In the genomic region with DNA sequence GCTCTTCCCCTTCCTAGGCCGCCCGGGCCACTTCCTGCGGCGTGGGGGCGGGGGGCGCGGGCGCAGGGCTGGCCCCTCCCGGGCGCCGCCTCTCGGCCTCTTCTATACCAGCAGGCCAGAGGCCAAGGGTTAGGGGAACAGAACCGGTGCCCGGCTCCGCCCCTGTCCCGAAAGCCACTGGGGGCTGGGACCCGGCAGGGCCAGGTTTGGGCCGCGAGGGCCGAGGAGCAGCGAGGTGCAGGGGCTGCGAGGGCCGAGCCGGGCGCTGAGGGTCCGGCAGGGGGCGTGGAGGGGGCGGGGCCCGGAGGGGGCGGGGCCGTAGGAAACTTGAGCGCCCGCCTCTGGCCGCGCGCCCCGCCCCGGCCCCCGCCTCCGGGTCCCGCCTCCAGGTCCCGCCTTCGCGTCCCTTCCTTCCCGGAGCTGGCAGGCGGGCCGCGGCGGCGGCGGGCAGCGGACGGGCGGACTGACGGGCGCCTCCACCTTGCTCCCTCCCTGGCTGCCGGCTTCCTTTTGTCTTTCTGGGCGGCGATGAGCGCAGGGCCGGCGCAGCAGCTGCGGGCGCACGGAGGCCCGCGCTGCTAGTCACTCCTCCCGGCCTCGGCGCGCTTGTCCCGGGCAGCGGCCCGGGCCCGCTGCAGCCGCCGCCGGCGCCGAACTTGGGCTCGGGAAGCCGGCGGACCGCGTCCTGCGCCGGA, we compare ENCODE assay signal across 8 cellular contexts. TPM values are rescaled to one million over a fixed set of nuclear protein-coding genes. Genes with fewer than 3 reads are reported as not detected.
A peak's percentile ranks its signal among the peaks of the same experiment; 100 is the strongest.
DNase-seq lines count a peak whose midpoint lies in the region; ATAC-seq, FAIRE-seq and TF ChIP-seq lines count a peak whose summit lies in the region.

A gene (plus strand): TSS at position 426 of the 695 bp plus-strand sequence. CDS start 116,854 bp downstream, outside the sequence.

- TF ChIP-seq CTCF in fibroblast of mammary gland (conservative IDR thresholded peaks at IDR 0.05; ENCODE audit: control insufficient read depth, insufficient read depth, low read depth, low read length) = no peak

- WGBS in HUES64 = under 1% methylated on average over 86 of the region's 87 CpGs

- H3K9me3 ChIP-seq in HUES64 (ENCODE audit: insufficient read depth, low read depth, low read length) = no peaks in the 10 kb centered on the region

- peak within 1 kb of the TSS; percentile 78; the same call in 1 of the 2 replicates for H3K27ac ChIP-seq in HUES64 (ENCODE audit: low read depth, low read length)

- no peaks in the 10 kb centered on the region for H3K27me3 Mint-ChIP-seq in naive thymus-derived CD8-positive, alpha-beta T cell

- peak within 1 kb of the TSS; percentile 59 for H3K9ac ChIP-seq in HUES64 (ENCODE audit: low read depth, low read length)

- H3K4me3 Mint-ChIP-seq in naive thymus-derived CD8-positive, alpha-beta T cell = peak within 1 kb of the TSS; percentile 95 to 99 (median 97)

- H3K9me3 Mint-ChIP-seq in naive thymus-derived CD8-positive, alpha-beta T cell = peaks cover 0 to 3% (median 0%) of the 10 kb centered on the region in 9 donors

- H3K27me3 ChIP-seq in HUES64 (ENCODE audit: insufficient read depth, low read length) = peaks cover 48% of the 10 kb centered on the region

- H3K4me3 ChIP-seq in HUES64 (ENCODE audit: low read length) = peak within 1 kb of the TSS; percentile 69
- H3K4me3 ChIP-seq in fibroblast of mammary gland (ENCODE audit: control insufficient read depth, low read depth, low read length) = peak within 1 kb of the TSS; percentile 76

- H3K36me3 ChIP-seq in HUES64 (ENCODE audit: insufficient read depth, low read length) = no peaks in the 10 kb centered on the region

- peak; percentile 82 for ATAC-seq in GM21423 (IDR thresholded peaks at IDR 0.05; ENCODE audit: unreplicated experiment)
- ATAC-seq in naive thymus-derived CD8-positive, alpha-beta T cell = peak; percentile 64 to 65

- DNase-seq in DMS153 (lab: John Stamatoyannopoulos, UW) (peak; percentile 77), RCC 7860 (ENCODE audit: low spot score) (peak; percentile 69), fibroblast of mammary gland (ENCODE audit: low read depth) (peak; percentile 67)
- DNase-seq in activated T-helper 1 cell treated with anti-CD3 and anti-CD28 coated beads, Interleukin-2, amount 50 U/mL, for 16 hours (ENCODE audit: low read depth in 1 of 2, low spot score in 1 of 2) = peak; percentile 63 to 76
- peak; percentile 67 to 90 (median 84) for DNase-seq in naive thymus-derived CD8-positive, alpha-beta T cell
- peak; percentile 73 for DNase-seq in stimulated activated naive CD4-positive, alpha-beta T cell treated with Interleukin-2 at 50 U/mL for 16 hours (lab: John Stamatoyannopoulos, UW)

- H3K4me1 Mint-ChIP-seq in naive thymus-derived CD8-positive, alpha-beta T cell = peaks cover 45 to 72% (median 69%) of the 10 kb centered on the region in 4 donors

- peak within 1 kb of the TSS; percentile 84 to 96 (median 94) for H3K27ac Mint-ChIP-seq in naive thymus-derived CD8-positive, alpha-beta T cell

- no peaks in the 10 kb centered on the region for H3K36me3 Mint-ChIP-seq in naive thymus-derived CD8-positive, alpha-beta T cell

- FAIRE-seq in RCC 7860 (lab: Jason Lieb, UNC) = no peak

- POLR2A ChIA-PET in naive thymus-derived CD8-positive, alpha-beta T cell (lab: Charles Lee) = interaction anchor here (0.6 to 12.0 kb wide), 12 partner anchors 8 to 242 kb away, joined by 3 to 325 read pairs (median 7); a partner anchor contains a TSS

- peaks cover 17% of the 10 kb centered on the region for H3K4me1 ChIP-seq in HUES64 (ENCODE audit: insufficient read depth, low read length)

RNA-seq across cellular contexts. Expression of the gene that starts here (rescaled TPM):
- 5.9 TPM for polyA plus RNA-seq in HUES64 (2013, experiment 1 of 2)
- polyA plus RNA-seq in HUES64 (2013, experiment 2 of 2) = 7.5 TPM
- total RNA-seq in naive thymus-derived CD8-positive, alpha-beta T cell = 10 to 100 TPM; 84.9 to 86.2 TPM
- 100 to 1,000 TPM in 1 of 3 donors, 10 to 100 TPM in 2; 71.5 to 122 (median 98.2) TPM for polyA plus RNA-seq in naive thymus-derived CD8-positive, alpha-beta T cell

Comparison
In these comparisons a context has a peak if more than half of its experiments do, and no peak if none do; other contexts are left out.
1. Peak in every context shown above with its lines: DNase-seq, ATAC-seq, H3K4me3 ChIP-seq and H3K27ac ChIP-seq.